In genomic region chr7:5454485-5454884, GRCh38 we compare ENCODE assay signal across 2 cellular contexts.
TF ChIP-seq lines count a peak whose summit lies in the region.

No MANE protein-coding gene starts in this region.

TF ChIP-seq in HepG2, 621 proteins besides CTCF, POLR2A, EP300 and RAD21:
- TF ChIP-seq ZMYM3 (CRISPR knock-in tag; IDR thresholded peaks at IDR 0.05) (peak; percentile 30; the same call in 1 of the 2 replicates), KLF6 (CRISPR knock-in tag; IDR thresholded peaks at IDR 0.05) (no peak), ZNF768 (CRISPR knock-in tag; IDR thresholded peaks at IDR 0.05) (peak; percentile 97)

TF ChIP-seq in HEK293, 187 proteins besides CTCF, POLR2A, EP300 and RAD21:
- TF ChIP-seq ZNF366 (tag by site-specific recombination; conservative IDR thresholded peaks at IDR 0.05), result no peak
- TF ChIP-seq ZNF768 (tag by site-specific recombination; IDR thresholded peaks at IDR 0.05), result peak; percentile 64; the same call in 1 of the 2 replicates
- TF ChIP-seq SP3 (tag by site-specific recombination; IDR thresholded peaks at IDR 0.05), result no peak
